In the genomic region with DNA sequence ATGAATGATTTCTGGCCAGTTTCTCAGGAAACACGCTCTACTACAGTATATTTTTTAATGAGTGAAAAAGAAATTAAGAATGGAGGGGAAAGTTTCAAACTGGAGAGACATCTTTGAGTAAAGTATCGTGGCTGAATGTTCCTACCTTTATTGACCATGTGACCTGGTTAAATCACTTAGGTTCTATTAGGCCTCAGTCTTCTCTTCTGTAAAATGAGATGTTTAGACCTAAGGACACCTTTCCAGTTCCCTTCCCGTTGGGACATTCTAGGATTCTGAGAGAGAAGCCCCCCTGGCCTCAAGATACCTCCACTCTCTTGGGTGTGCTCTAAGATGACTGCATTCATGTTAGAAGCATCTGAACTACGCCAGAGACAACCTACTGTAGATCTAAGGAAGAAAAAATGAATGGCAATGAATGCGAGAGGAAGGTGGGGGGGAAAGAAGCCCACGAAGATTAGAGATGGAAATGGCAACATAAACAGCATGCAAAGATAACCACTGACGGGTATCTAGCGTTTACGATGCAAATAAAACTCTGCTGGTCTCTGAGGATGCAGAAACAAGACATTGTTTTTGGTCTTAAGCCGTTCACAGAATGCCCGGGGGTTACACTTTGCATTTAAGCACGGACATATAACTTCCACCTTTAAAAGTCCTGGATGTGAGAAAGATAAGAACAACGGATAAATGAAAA, we compare ENCODE assay signal across 8 cellular contexts. TPM values are rescaled to one million over a fixed set of nuclear protein-coding genes. Genes with fewer than 3 reads are reported as not detected.
DNase-seq lines count a peak whose midpoint lies in the region; ATAC-seq and TF ChIP-seq lines count a peak whose summit lies in the region.

No MANE protein-coding gene starts in this region.

- DNase-seq in epithelial cell of prostate (ENCODE audit: low read depth, low spot score) (no peak), retina (peak; percentile 11), putamen (ENCODE audit: low spot score) (no peak), cerebellum (ENCODE audit: low spot score) (no peak), NOMO-1 treated with DMSO at 0.1 percent for 48 hours (lab: John Stamatoyannopoulos, UW; ENCODE audit: unreplicated experiment) (no peak)

- no peaks in the 10 kb centered on the region for H3K9me3 ChIP-seq in OCI-LY3 (ENCODE audit: insufficient read depth, low read length)

- ATAC-seq in GM21381 (IDR thresholded peaks at IDR 0.05; ENCODE audit: unreplicated experiment): peak; percentile 0

- no peak for TF ChIP-seq CTCF in OCI-LY3 (IDR thresholded peaks at IDR 0.05; ENCODE audit: low read depth, low read length)

- H3K9ac ChIP-seq in OCI-LY3 (ENCODE audit: low read length): peak overlapping the region; percentile 71

- H3K79me2 ChIP-seq in ACC112 (ENCODE audit: control insufficient read depth, insufficient read depth, low read length, unreplicated experiment) (peaks cover 47% of the 10 kb centered on the region), OCI-LY3 (ENCODE audit: low read length) (peaks cover 47% of the 10 kb centered on the region)

- H3K27ac ChIP-seq in ACC112 (ENCODE audit: low read depth, low read length): no peak overlapping the region
- H3K27ac ChIP-seq in OCI-LY3 (ENCODE audit: low read length): peak overlapping the region; percentile 40
- H3K27ac ChIP-seq in epithelial cell of prostate: peak overlapping the region; percentile 78

- H3K4me2 ChIP-seq in OCI-LY3 (ENCODE audit: low read length): peak overlapping the region; percentile 76

- H3K4me1 ChIP-seq in ACC112 (ENCODE audit: control insufficient read depth, insufficient read depth, low read length, unreplicated experiment): peaks cover 16% of the 10 kb centered on the region
- H3K4me1 ChIP-seq in OCI-LY3 (ENCODE audit: low read length): peaks cover 36% of the 10 kb centered on the region

- H4K20me1 ChIP-seq in OCI-LY3 (ENCODE audit: insufficient read depth, low read length): peaks cover 35% of the 10 kb centered on the region

- H2AFZ ChIP-seq in ACC112 (ENCODE audit: low read length, unreplicated experiment): peak overlapping the region; percentile 98
- H2AFZ ChIP-seq in OCI-LY3 (ENCODE audit: low read depth, low read length): peak overlapping the region; percentile 93

- H3K27me3 ChIP-seq in ACC112 (ENCODE audit: insufficient read depth, low read length): no peaks in the 10 kb centered on the region
- no peaks in the 10 kb centered on the region for H3K27me3 ChIP-seq in OCI-LY3 (ENCODE audit: low read depth, low read length)

- peak overlapping the region; percentile 100 for H3K4me3 ChIP-seq in ACC112 (ENCODE audit: low read depth, low read length)
- H3K4me3 ChIP-seq in OCI-LY3 (ENCODE audit: low read length): peak overlapping the region; percentile 97

- H3K36me3 ChIP-seq in ACC112 (ENCODE audit: insufficient read depth, low read length): peaks cover under 1% of the 10 kb centered on the region; the same call in 1 of the 2 replicates
- H3K36me3 ChIP-seq in OCI-LY3 (replicated peaks; ENCODE audit: low read depth, low read length): peaks cover under 1% of the 10 kb centered on the region

RNA-seq across cellular contexts. Expression of a gene that starts 0.6 kb away (rescaled TPM):
- total RNA-seq in cerebellum: 138 TPM
